In genomic region chr12:67909091-67909531, GRCh38 we compare ENCODE assay signal across 18 cellular contexts.
DNase-seq lines count a peak whose midpoint lies in the region; ATAC-seq and TF ChIP-seq lines count a peak whose summit lies in the region.
"Had no signal": no experiment of that assay in that cellular context is flagged by ENCODE, and none has a peak within 500 bp of the region (broad histone marks: within the 10 kb centered on the region; RNA-seq: fewer than 3 reads in every experiment).

No MANE protein-coding gene starts in this region.

- CTCF ChIA-PET in MCF 10A (lab: Yijun Ruan, JAX), result interaction anchor here (0.5 kb wide), 2 partner anchors 9 to 121 kb away, joined by 3 to 4 read pairs; no protein-coding TSS in a partner anchor
- CTCF ChIA-PET in SK-N-SH (lab: Yijun Ruan, JAX), result interaction anchor here (1.1 kb wide), 1 partner anchor 34 kb away, joined by 3 read pairs; no protein-coding TSS in a partner anchor

- H3K36me3 ChIP-seq in breast epithelium (no peaks in the 10 kb centered on the region), SK-N-SH (replicated peaks in 1 of 2; ENCODE audit: control insufficient read depth in 1 of 2, insufficient read depth in 2 of 2, low read length in 1 of 2) (no peaks in the 10 kb centered on the region), ascending aorta (no peaks in the 10 kb centered on the region)
- H3K36me3 ChIP-seq: left lung, neural progenitor cell, tibial nerve had no signal

- TF ChIP-seq CTCF in MCF 10A (IDR thresholded peaks at IDR 0.05; ENCODE audit: unreplicated experiment), result no peak
- no peak for TF ChIP-seq CTCF in breast epithelium (IDR thresholded peaks at IDR 0.05)
- no peak for TF ChIP-seq CTCF in SK-N-SH (IDR thresholded peaks at IDR 0.05)
- TF ChIP-seq CTCF in fibroblast of villous mesenchyme (IDR thresholded peaks at IDR 0.05; ENCODE audit: insufficient read depth, low read depth, low read length), result no peak
- no peak for TF ChIP-seq CTCF in ascending aorta (IDR thresholded peaks at IDR 0.05)

- H3K4me1 ChIP-seq in breast epithelium (no peaks in the 10 kb centered on the region), SK-N-SH (ENCODE audit: control insufficient read depth in 1 of 2, insufficient read depth in 2 of 2, low read depth in 1 of 2, low read length in 1 of 2) (peaks cover 0 to 23% of the 10 kb centered on the region in 2 experiments; a peak in 2 of 4 replicates), ascending aorta (peaks cover 0 to 7% of the 10 kb centered on the region in 2 donors)
- H3K4me1 ChIP-seq: left lung, neural progenitor cell, tibial nerve had no signal

- TF ChIP-seq RAD21 in SK-N-SH (IDR thresholded peaks at IDR 0.05; ENCODE audit: low read length), result no peak

- peak in 1 of 2 experiments; percentile 46; a peak in 1 of 4 replicates for TF ChIP-seq EP300 in SK-N-SH (IDR thresholded peaks at IDR 0.05; ENCODE audit: borderline replicate concordance in 1 of 2, low read depth in 1 of 2, low read length in 1 of 2)

- no peak overlapping the region for H3K4me3 Mint-ChIP-seq in MCF 10A (ENCODE audit: unreplicated experiment)
- H3K4me3 Mint-ChIP-seq in activated naive CD8-positive, alpha-beta T cell treated with anti-CD3 and anti-CD28 coated beads for 36 hours, result no peak overlapping the region
- H3K4me3 Mint-ChIP-seq: activated naive CD4-positive, alpha-beta T cell treated with anti-CD3 and anti-CD28 coated beads for 36 hours; neural progenitor cell had no signal

- no peak overlapping the region for H3K27ac Mint-ChIP-seq in MCF 10A (ENCODE audit: low read depth, unreplicated experiment)
- no peak overlapping the region for H3K27ac Mint-ChIP-seq in activated naive CD8-positive, alpha-beta T cell treated with anti-CD3 and anti-CD28 coated beads for 36 hours
- H3K27ac Mint-ChIP-seq: activated naive CD4-positive, alpha-beta T cell treated with anti-CD3 and anti-CD28 coated beads for 36 hours; neural progenitor cell had no signal

- no TSS peak for BruUV-seq in MCF 10A (replicated peaks; lab: Mats Ljungman, UMichigan)

- no peak overlapping the region for H2AFZ ChIP-seq in SK-N-SH (ENCODE audit: low read depth)
- H2AFZ ChIP-seq: neural progenitor cell had no signal

- DNase-seq in MCF 10A (ENCODE audit: unreplicated experiment) (peak; percentile 22), breast epithelium (ENCODE audit: low spot score in 2 of 2) (no peak), SK-N-SH (no peak), fibroblast of villous mesenchyme (ENCODE audit: low read depth) (peak; percentile 67), stromal cell of bone marrow (ENCODE audit: low read depth) (peak; percentile 13), ascending aorta (ENCODE audit: low spot score in 2 of 2) (no peak)
- DNase-seq in activated naive CD8-positive, alpha-beta T cell treated with anti-CD3 and anti-CD28 coated beads for 36 hours, result no peak
- DNase-seq: activated CD4-positive, alpha-beta T cell treated with anti-CD3 and anti-CD28 coated beads, Interleukin-2, amount 50 U/mL, for 4 hours; activated naive CD4-positive, alpha-beta T cell treated with anti-CD3 and anti-CD28 coated beads for 36 hours; dermis blood vessel endothelial cell; DMS79; left lung; T-helper 2 cell had no signal

- 61% methylated on average over 4 of the region's 4 CpGs for WGBS in SK-N-SH (ENCODE audit: low lambda C conversion rate)

- H3K9me3 Mint-ChIP-seq in MCF 10A (ENCODE audit: unreplicated experiment), result no peaks in the 10 kb centered on the region
- no peaks in the 10 kb centered on the region for H3K9me3 Mint-ChIP-seq in activated naive CD8-positive, alpha-beta T cell treated with anti-CD3 and anti-CD28 coated beads for 36 hours
- H3K9me3 Mint-ChIP-seq: activated naive CD4-positive, alpha-beta T cell treated with anti-CD3 and anti-CD28 coated beads for 36 hours had no signal

- peaks cover 27% of the 10 kb centered on the region for H3K4me1 Mint-ChIP-seq in MCF 10A (ENCODE audit: insufficient read depth, unreplicated experiment)
- peaks cover 1% of the 10 kb centered on the region for H3K4me1 Mint-ChIP-seq in activated naive CD8-positive, alpha-beta T cell treated with anti-CD3 and anti-CD28 coated beads for 36 hours
- H3K4me1 Mint-ChIP-seq: neural progenitor cell had no signal

- H3K9me2 ChIP-seq in SK-N-SH, result no peaks in the 10 kb centered on the region

- POLR2A ChIA-PET in MCF 10A (lab: Yijun Ruan, JAX) (interaction anchor here (0.6 to 2.6 kb wide), 5 partner anchors 9 to 257 kb away, joined by 3 to 12 read pairs (median 5); no protein-coding TSS in a partner anchor), SK-N-SH (lab: Yijun Ruan, JAX) (no interaction called here)

- TF ChIP-seq POLR2A in breast epithelium (IDR thresholded peaks at IDR 0.05), result no peak

- H3F3A ChIP-seq in SK-N-SH (replicated peaks; ENCODE audit: insufficient read depth), result peaks cover 21% of the 10 kb centered on the region

- H3K9me3 ChIP-seq in breast epithelium, result no peaks in the 10 kb centered on the region
- H3K9me3 ChIP-seq in SK-N-SH, result peaks cover 8% of the 10 kb centered on the region; the same call in 1 of the 2 replicates
- no peaks in the 10 kb centered on the region for H3K9me3 ChIP-seq in ascending aorta
- H3K9me3 ChIP-seq: left lung, tibial nerve had no signal

- H3K27me3 ChIP-seq in breast epithelium (no peaks in the 10 kb centered on the region), SK-N-SH (ENCODE audit: insufficient read depth) (no peaks in the 10 kb centered on the region), ascending aorta (no peaks in the 10 kb centered on the region)
- H3K27me3 ChIP-seq: left lung, neural progenitor cell, tibial nerve had no signal

- no peak overlapping the region for H3K4me3 ChIP-seq in breast epithelium
- no peak overlapping the region for H3K4me3 ChIP-seq in SK-N-SH (ENCODE audit: low read depth in 2 of 2, low read length in 1 of 2)
- no peak overlapping the region for H3K4me3 ChIP-seq in fibroblast of villous mesenchyme (ENCODE audit: low read depth, low read length)
- no peak overlapping the region for H3K4me3 ChIP-seq in ascending aorta
- H3K4me3 ChIP-seq: left lung, neural progenitor cell, tibial nerve had no signal

- no peaks in the 10 kb centered on the region for H3K79me2 ChIP-seq in SK-N-SH (ENCODE audit: insufficient read depth)

- H3K27ac ChIP-seq in breast epithelium, result no peak overlapping the region
- peak overlapping the region in 1 of 2 experiments; percentile 96; a peak in 3 of 4 replicates for H3K27ac ChIP-seq in SK-N-SH (ENCODE audit: low read depth in 2 of 2, low read length in 1 of 2)
- H3K27ac ChIP-seq in ascending aorta, result no peak overlapping the region
- H3K27ac ChIP-seq: 22Rv1, KMS-11, left lung, neural progenitor cell, tibial nerve had no signal

- no peak for ATAC-seq in HG03280 (IDR thresholded peaks at IDR 0.05; ENCODE audit: unreplicated experiment)
- ATAC-seq: left lung had no signal

- H3K27me3 Mint-ChIP-seq in MCF 10A (ENCODE audit: insufficient read depth, unreplicated experiment), result no peaks in the 10 kb centered on the region
- no peaks in the 10 kb centered on the region for H3K27me3 Mint-ChIP-seq in activated naive CD8-positive, alpha-beta T cell treated with anti-CD3 and anti-CD28 coated beads for 36 hours

- peak overlapping the region; percentile 57; the same call in 1 of the 2 replicates for H3K9ac ChIP-seq in SK-N-SH
- H3K9ac ChIP-seq: KMS-11, neural progenitor cell had no signal

- H3K4me2 ChIP-seq in SK-N-SH, result no peak overlapping the region
- H3K4me2 ChIP-seq: KMS-11, neural progenitor cell had no signal

- intact Hi-C loops in MCF 10A (cut with micrococcal nuclease) (no loop called here), breast epithelium (cut with DNase I; ENCODE audit: low total_unique reads) (no loop called here), ascending aorta (cut with DNase I) (no loop called here)

- H4K20me1 ChIP-seq in SK-N-SH (ENCODE audit: insufficient read depth), result no peaks in the 10 kb centered on the region

- no peaks in the 10 kb centered on the region for H3K36me3 Mint-ChIP-seq in MCF 10A (ENCODE audit: insufficient read depth, unreplicated experiment)
- peaks cover 3% of the 10 kb centered on the region for H3K36me3 Mint-ChIP-seq in activated naive CD8-positive, alpha-beta T cell treated with anti-CD3 and anti-CD28 coated beads for 36 hours
- H3K36me3 Mint-ChIP-seq: neural progenitor cell had no signal

TF ChIP-seq in SK-N-SH, 30 proteins besides CTCF, POLR2A, EP300 and RAD21:
- TF ChIP-seq JUND (IDR thresholded peaks at IDR 0.05) (peak; percentile 53), FOSL2 (IDR thresholded peaks at IDR 0.05; ENCODE audit: borderline replicate concordance, low read depth) (peak; percentile 38; the same call in 1 of the 2 replicates), PBX3 (IDR thresholded peaks at IDR 0.05) (peak; percentile 22; the same call in 1 of the 2 replicates), POLR2AphosphoS5 (IDR thresholded peaks at IDR 0.05; ENCODE audit: low read depth, low read length) (no peak)

Comparison
In these comparisons a context has a peak if more than half of its experiments do, and no peak if none do; other contexts are left out.
1. DNase-seq: peak in MCF 10A (single experiment), fibroblast of villous mesenchyme (single experiment) and stromal cell of bone marrow (single experiment); none in breast epithelium (0 of 2), SK-N-SH (single experiment), activated naive CD8-positive, alpha-beta T cell treated with anti-CD3 and anti-CD28 coated beads for 36 hours (single experiment) and ascending aorta (0 of 2).